Comparison of ENCODE assay signal across 25 cellular contexts in the genomic region with DNA sequence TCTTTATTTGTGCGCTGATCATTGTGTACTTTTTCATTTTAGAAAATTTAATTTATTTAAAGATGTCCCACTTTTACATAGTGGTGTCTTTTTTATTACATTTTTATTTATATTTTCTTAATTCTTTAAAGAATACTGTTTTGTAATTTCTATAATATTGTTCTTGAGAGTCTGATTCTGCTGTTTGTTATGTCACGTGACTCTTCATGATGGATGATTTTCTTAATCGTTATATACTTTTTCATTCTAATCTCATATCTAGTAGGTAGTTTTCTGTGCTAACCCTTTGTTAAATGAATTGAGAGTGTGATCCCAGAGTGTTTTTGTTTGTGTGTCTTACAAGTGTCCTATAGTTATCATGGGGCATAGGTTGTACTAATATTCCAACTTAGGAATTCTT.
DNase-seq lines count a peak whose midpoint lies in the region; ATAC-seq, FAIRE-seq and TF ChIP-seq lines count a peak whose summit lies in the region.
"Had no signal": no experiment of that assay in that cellular context is flagged by ENCODE, and none has a peak within 500 bp of the region (broad histone marks: within the 10 kb centered on the region; RNA-seq: fewer than 3 reads in every experiment).

No MANE protein-coding gene starts in this region.

- H3K27me3 ChIP-seq in K562 (ENCODE audit: control insufficient read depth in 2 of 2, insufficient read depth in 2 of 2, low read length in 2 of 2) (no peaks in the 10 kb centered on the region), SJCRH30 (no peaks in the 10 kb centered on the region)
- H3K27me3 ChIP-seq: BE2C had no signal

- H4K20me1 ChIP-seq in K562 (replicated peaks; ENCODE audit: control insufficient read depth, insufficient read depth, low read length) = no peaks in the 10 kb centered on the region
- H4K20me1 ChIP-seq: BLaER1 treated with 17β-estradiol and CSF1 and Interleukin-3, amounts not matched to agents 10 nM and 100 nM had no signal

- intact Hi-C loops in K562 (cut with micrococcal nuclease) = no loop called here

- H3K4me1 Mint-ChIP-seq in mesothelial cell of epicardium = peaks cover 19% of the 10 kb centered on the region
- H3K4me1 Mint-ChIP-seq in natural killer cell treated with Interleukin-12 subunit alpha and Interleukin-12 subunit beta and Interleukin-15 and Interleukin-18, amount 100 ng/mL, for 72 hours (ENCODE audit: low read depth in 2 of 2) = no peaks in the 10 kb centered on the region
- H3K4me1 Mint-ChIP-seq: CD14-positive monocyte; CD8-positive, alpha-beta memory T cell had no signal

- H3K4me1 ChIP-seq in K562 (replicated peaks in 1 of 2; ENCODE audit: control insufficient read depth in 2 of 2, insufficient read depth in 2 of 2, low read length in 2 of 2) = no peaks in the 10 kb centered on the region
- H3K4me1 ChIP-seq in SJCRH30 = no peaks in the 10 kb centered on the region
- H3K4me1 ChIP-seq: A549; BE2C; BLaER1 treated with 17β-estradiol and CSF1 and Interleukin-3, amounts not matched to agents 10 nM and 100 nM; HAP-1 had no signal

- no peak overlapping the region for H3K4me2 ChIP-seq in K562 (ENCODE audit: insufficient read depth, low read length)
- H3K4me2 ChIP-seq: A549; BLaER1 treated with 17β-estradiol and CSF1 and Interleukin-3, amounts not matched to agents 10 nM and 100 nM had no signal

- H3K9ac ChIP-seq in K562 (ENCODE audit: insufficient read depth in 1 of 2, low read depth in 2 of 2, low read length in 2 of 2) = no peak overlapping the region
- H3K9ac ChIP-seq: BLaER1 treated with 17β-estradiol and CSF1 and Interleukin-3, amounts not matched to agents 10 nM and 100 nM had no signal

- BruUV-seq in K562 (replicated peaks; lab: Mats Ljungman, UMichigan) = no TSS peak

- TF ChIP-seq CTCF in K562 (IDR thresholded peaks at IDR 0.05 in 2 of 3, conservative IDR thresholded peaks at IDR 0.05 in 1 of 3; ENCODE audit: insufficient read depth in 2 of 3, low read depth in 1 of 3, low read length in 3 of 3) (no peak), mesothelial cell of epicardium (IDR thresholded peaks at IDR 0.05; ENCODE audit: unreplicated experiment) (no peak)

- DNase-seq in K562 (ENCODE audit: extremely low read depth in 1 of 4, low spot score in 3 of 4) = no peak
- no peak for DNase-seq in mesothelial cell of epicardium (ENCODE audit: low spot score in 2 of 2, unreplicated experiment in 2 of 2)
- no peak for DNase-seq in SKM-1 treated with dmso at 0.1 percent for 144 hours (lab: John Stamatoyannopoulos, UW; ENCODE audit: unreplicated experiment)
- DNase-seq in natural killer cell treated with Interleukin-12 subunit alpha and Interleukin-12 subunit beta and Interleukin-15 and Interleukin-18, amount 100 ng/mL, for 72 hours (ENCODE audit: low spot score) = no peak
- DNase-seq in SJCRH30 = no peak
- DNase-seq: ACHN; AML-193; BE2C; CD4-positive, alpha-beta T cell; CD8-positive, alpha-beta memory T cell; DMS 273 treated with DMSO at 0.1 percent for 48 hours; DMS79; EL; GDM1; GOT3; HFFc6 had no signal

- no peak for TF ChIP-seq RAD21 in K562 (CRISPR knock-in tag; conservative IDR thresholded peaks at IDR 0.05 in 1 of 2, IDR thresholded peaks at IDR 0.05 in 1 of 2)

- no peaks in the 10 kb centered on the region for H3K9me1 ChIP-seq in K562 (ENCODE audit: control insufficient read depth, insufficient read depth, low read length)

- H3K4me3 ChIP-seq in K562 = no peak overlapping the region
- no peak overlapping the region for H3K4me3 ChIP-seq in SJCRH30
- H3K4me3 ChIP-seq: A549; BLaER1 treated with 17β-estradiol and CSF1 and Interleukin-3, amounts not matched to agents 10 nM and 100 nM; HAP-1 had no signal

- H3K27me3 Mint-ChIP-seq in mesothelial cell of epicardium (ENCODE audit: low read depth) = no peaks in the 10 kb centered on the region
- no peaks in the 10 kb centered on the region for H3K27me3 Mint-ChIP-seq in natural killer cell treated with Interleukin-12 subunit alpha and Interleukin-12 subunit beta and Interleukin-15 and Interleukin-18, amount 100 ng/mL, for 72 hours
- H3K27me3 Mint-ChIP-seq: CD4-positive, alpha-beta T cell; CD8-positive, alpha-beta memory T cell had no signal

- CTCF ChIA-PET in K562 (lab: Yijun Ruan, JAX; ENCODE audit: low intra/inter-chr PET ratio) = no interaction called here

- H3K27ac Mint-ChIP-seq in mesothelial cell of epicardium = peak overlapping the region; percentile 26
- no peak overlapping the region for H3K27ac Mint-ChIP-seq in natural killer cell treated with Interleukin-12 subunit alpha and Interleukin-12 subunit beta and Interleukin-15 and Interleukin-18, amount 100 ng/mL, for 72 hours
- H3K27ac Mint-ChIP-seq: CD14-positive monocyte; CD4-positive, alpha-beta T cell; CD8-positive, alpha-beta memory T cell; HFFc6 had no signal

- H3K9me3 ChIP-seq in K562 (replicated peaks; ENCODE audit: control insufficient read depth, insufficient read depth, low read depth, low read length) (no peaks in the 10 kb centered on the region), SJCRH30 (replicated peaks) (no peaks in the 10 kb centered on the region)
- H3K9me3 ChIP-seq: A549, BE2C, HAP-1 had no signal

- no peak overlapping the region for H2AFZ ChIP-seq in K562 (ENCODE audit: low read depth, low read length)

- no peaks in the 10 kb centered on the region for H3K36me3 ChIP-seq in K562 (ENCODE audit: control insufficient read depth, insufficient read depth, low read length)
- H3K36me3 ChIP-seq in SJCRH30 = no peaks in the 10 kb centered on the region
- H3K36me3 ChIP-seq: BE2C; BLaER1 treated with 17β-estradiol and CSF1 and Interleukin-3, amounts not matched to agents 10 nM and 100 nM; HAP-1 had no signal

- no peak for ATAC-seq in K562
- ATAC-seq in natural killer cell treated with Interleukin-12 subunit alpha and Interleukin-12 subunit beta and Interleukin-15 and Interleukin-18, amount 100 ng/mL, for 72 hours = no peak
- ATAC-seq: A549 had no signal

- no peak overlapping the region for H3K4me3 Mint-ChIP-seq in mesothelial cell of epicardium
- no peak overlapping the region for H3K4me3 Mint-ChIP-seq in natural killer cell treated with Interleukin-12 subunit alpha and Interleukin-12 subunit beta and Interleukin-15 and Interleukin-18, amount 100 ng/mL, for 72 hours
- H3K4me3 Mint-ChIP-seq: CD14-positive monocyte; CD4-positive, alpha-beta T cell; CD8-positive, alpha-beta memory T cell; HFFc6 had no signal

- FAIRE-seq in A204.1 (lab: Jason Lieb, UNC) = peak; percentile 43
- FAIRE-seq in K562 (lab: Jason Lieb, UNC) = no peak
- FAIRE-seq: D721Med, GM12891, H54 had no signal

- H3K9me3 Mint-ChIP-seq in mesothelial cell of epicardium = peaks cover 22% of the 10 kb centered on the region
- no peaks in the 10 kb centered on the region for H3K9me3 Mint-ChIP-seq in natural killer cell treated with Interleukin-12 subunit alpha and Interleukin-12 subunit beta and Interleukin-15 and Interleukin-18, amount 100 ng/mL, for 72 hours
- H3K9me3 Mint-ChIP-seq: CD8-positive, alpha-beta memory T cell; HFFc6 had no signal

- in situ Hi-C loops in K562 (cut with MboI) = no loop called here

- no peak for TF ChIP-seq EP300 in K562 (IDR thresholded peaks at IDR 0.05; ENCODE audit: low read length)

- H3K27ac ChIP-seq in K562 (ENCODE audit: extremely low read depth, low read depth, low read length) (no peak overlapping the region), SJCRH30 (no peak overlapping the region)
- H3K27ac ChIP-seq: 22Rv1; A549; BLaER1 treated with 17β-estradiol and CSF1 and Interleukin-3, amounts not matched to agents 10 nM and 100 nM had no signal

- WGBS in K562 (ENCODE audit: insufficient coverage, low coverage, missing lambda C conversion rate) = 0% methylated on average over 3 of the region's 3 CpGs

- peaks cover 3% of the 10 kb centered on the region for H3K36me3 Mint-ChIP-seq in mesothelial cell of epicardium
- H3K36me3 Mint-ChIP-seq in natural killer cell treated with Interleukin-12 subunit alpha and Interleukin-12 subunit beta and Interleukin-15 and Interleukin-18, amount 100 ng/mL, for 72 hours = no peaks in the 10 kb centered on the region
- H3K36me3 Mint-ChIP-seq: CD14-positive monocyte; CD8-positive, alpha-beta memory T cell had no signal

- no peak for TF ChIP-seq POLR2A in K562 (conservative IDR thresholded peaks at IDR 0.05)

- POLR2A ChIA-PET in K562 (lab: Yijun Ruan, JAX) = no interaction called here

- no peaks in the 10 kb centered on the region for H3K79me2 ChIP-seq in K562 (ENCODE audit: control insufficient read depth, insufficient read depth, low read length)

TF ChIP-seq in K562, 482 proteins besides CTCF, POLR2A, EP300 and RAD21:
- no peak for TF ChIP-seq SIN3A (IDR thresholded peaks at IDR 0.05; ENCODE audit: borderline replicate concordance in 2 of 2, control insufficient read depth in 1 of 2, low read depth in 2 of 2, low read length in 2 of 2)
- no peak for TF ChIP-seq DDX20 (tag; IDR thresholded peaks at IDR 0.05; ENCODE audit: low read depth)
- TF ChIP-seq RAD51 (IDR thresholded peaks at IDR 0.05; ENCODE audit: borderline replicate concordance, low read depth) = peak; percentile 28; the same call in 1 of the 2 replicates
- TF ChIP-seq TAF15 (IDR thresholded peaks at IDR 0.05; ENCODE audit: low read depth, low read length) = no peak
- TF ChIP-seq, protein P1, sequence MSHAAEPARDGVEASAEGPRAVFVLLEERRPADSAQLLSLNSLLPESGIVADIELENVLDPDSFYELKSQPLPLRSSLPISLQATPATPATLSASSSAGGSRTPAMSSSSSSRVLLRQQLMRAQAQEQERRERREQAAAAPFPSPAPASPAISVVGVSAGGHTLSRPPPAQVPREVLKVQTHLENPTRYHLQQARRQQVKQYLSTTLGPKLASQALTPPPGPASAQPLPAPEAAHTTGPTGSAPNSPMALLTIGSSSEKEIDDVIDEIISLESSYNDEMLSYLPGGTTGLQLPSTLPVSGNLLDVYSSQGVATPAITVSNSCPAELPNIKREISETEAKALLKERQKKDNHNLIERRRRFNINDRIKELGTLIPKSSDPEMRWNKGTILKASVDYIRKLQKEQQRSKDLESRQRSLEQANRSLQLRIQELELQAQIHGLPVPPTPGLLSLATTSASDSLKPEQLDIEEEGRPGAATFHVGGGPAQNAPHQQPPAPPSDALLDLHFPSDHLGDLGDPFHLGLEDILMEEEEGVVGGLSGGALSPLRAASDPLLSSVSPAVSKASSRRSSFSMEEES (CRISPR knock-in tag; IDR thresholded peaks at IDR 0.05) = peak; percentile 80
TF ChIP-seq in K562: peak in this region for 2.
